3 cellular contexts compared by ENCODE assay signal in genomic region chr2:58033530-58033929, GRCh38.
TF ChIP-seq lines count a peak whose summit lies in the region.

No MANE protein-coding gene starts in this region.

TF ChIP-seq in A549, 52 proteins besides CTCF, POLR2A, EP300 and RAD21:
- TF ChIP-seq ELK1 (IDR thresholded peaks at IDR 0.05; ENCODE audit: low read depth, low read length): no peak
- TF ChIP-seq RARB (CRISPR knock-in tag; IDR thresholded peaks at IDR 0.05): no peak
- TF ChIP-seq MAFK (IDR thresholded peaks at IDR 0.05; ENCODE audit: partially characterized antibody): peak; percentile 81

TF ChIP-seq in IMR-90, 13 proteins besides CTCF, POLR2A, EP300 and RAD21:
- TF ChIP-seq SMC3 (IDR thresholded peaks at IDR 0.05; ENCODE audit: low read depth, low read length) (no peak), MAZ (IDR thresholded peaks at IDR 0.05; ENCODE audit: borderline replicate concordance, low read depth, low read length) (no peak), MXI1 (IDR thresholded peaks at IDR 0.05; ENCODE audit: borderline replicate concordance, low read depth, low read length) (no peak), CEBPB (IDR thresholded peaks at IDR 0.05; ENCODE audit: low read depth, low read length) (no peak), RCOR1 (IDR thresholded peaks at IDR 0.05; ENCODE audit: insufficient replicate concordance, low read length) (no peak), MAFK (IDR thresholded peaks at IDR 0.05; ENCODE audit: low read depth, low read length) (peak; percentile 76), NFE2L2 (IDR thresholded peaks at IDR 0.05; ENCODE audit: low read depth, low read length) (no peak)

TF ChIP-seq in GM12878, 131 proteins besides CTCF, POLR2A, EP300 and RAD21:
- no peak for TF ChIP-seq ZNF592 (IDR thresholded peaks at IDR 0.05)
- no peak for TF ChIP-seq HDGF (IDR thresholded peaks at IDR 0.05)
- TF ChIP-seq EZH2 (IDR thresholded peaks at IDR 0.05; ENCODE audit: borderline replicate concordance, control insufficient read depth, low read depth, low read length): no peak
- TF ChIP-seq ATF7 (IDR thresholded peaks at IDR 0.05; ENCODE audit: low read depth): no peak
- no peak for TF ChIP-seq MYC (IDR thresholded peaks at IDR 0.05; ENCODE audit: insufficient read depth, insufficient read length, insufficient replicate concordance, low read length, severe bottlenecking)
- no peak for TF ChIP-seq POU2F2 (IDR thresholded peaks at IDR 0.05; ENCODE audit: borderline replicate concordance, low read depth, low read length)
- TF ChIP-seq TBL1XR1 (IDR thresholded peaks at IDR 0.05; ENCODE audit: low read depth, low read length): no peak
- no peak for TF ChIP-seq ZNF24 (IDR thresholded peaks at IDR 0.05)
- no peak for TF ChIP-seq ZSCAN29 (IDR thresholded peaks at IDR 0.05)
- TF ChIP-seq FOXM1 (IDR thresholded peaks at IDR 0.05; ENCODE audit: low read depth, low read length): no peak
- TF ChIP-seq FOXK2 (IDR thresholded peaks at IDR 0.05): no peak
- TF ChIP-seq RBBP5 (conservative IDR thresholded peaks at IDR 0.05): no peak
